10 cellular contexts compared by ENCODE assay signal in genomic region chr22:45262931-45263789, GRCh38. TPM values are rescaled to one million over a fixed set of nuclear protein-coding genes. Genes with fewer than 3 reads are reported as not detected.
DNase-seq lines count a peak whose midpoint lies in the region; ATAC-seq, FAIRE-seq and TF ChIP-seq lines count a peak whose summit lies in the region.
"Had no signal": no experiment of that assay in that cellular context is flagged by ENCODE, and none has a peak within 500 bp of the region (broad histone marks: within the 10 kb centered on the region; RNA-seq: fewer than 3 reads in every experiment).

No MANE protein-coding gene starts in this region.

- no peak for FAIRE-seq in keratinocyte (lab: Jason Lieb, UNC)

- POLR2A ChIA-PET in MCF 10A (lab: Yijun Ruan, JAX) = no interaction called here

- no TSS peak for BruUV-seq in MCF 10A (replicated peaks; lab: Mats Ljungman, UMichigan)

- H4K20me1 ChIP-seq in keratinocyte (ENCODE audit: control insufficient read depth, extremely low read depth, insufficient read depth, low read length) = no peaks in the 10 kb centered on the region

- H3K4me1 ChIP-seq in breast epithelium (no peaks in the 10 kb centered on the region), keratinocyte (ENCODE audit: control insufficient read depth, extremely low read depth, insufficient read depth, low read length) (peaks cover 14% of the 10 kb centered on the region)

- peak overlapping the region; percentile 69 for H2AFZ ChIP-seq in keratinocyte (ENCODE audit: control insufficient read depth, low read length)

- H3K27me3 ChIP-seq in breast epithelium (no peaks in the 10 kb centered on the region), keratinocyte (ENCODE audit: control insufficient read depth, extremely low read depth, insufficient read depth, low read length) (peaks cover 11% of the 10 kb centered on the region)

- H3K9ac ChIP-seq in keratinocyte (ENCODE audit: control insufficient read depth, extremely low read depth, insufficient read depth, low read length) = peak overlapping the region; percentile 44

- no peak overlapping the region for H3K4me3 ChIP-seq in breast epithelium
- H3K4me3 ChIP-seq in keratinocyte (ENCODE audit: control insufficient read depth in 2 of 3, extremely low read depth in 1 of 3, insufficient read depth in 2 of 3, low read depth in 1 of 3, low read length in 3 of 3) = no peak overlapping the region

- no peak overlapping the region for H3K4me3 Mint-ChIP-seq in MCF 10A (ENCODE audit: unreplicated experiment)

- no peaks in the 10 kb centered on the region for H3K36me3 Mint-ChIP-seq in MCF 10A (ENCODE audit: insufficient read depth, unreplicated experiment)

- intact Hi-C loops in breast epithelium (cut with DNase I; ENCODE audit: low total_unique reads) (no loop called here), MCF 10A (cut with micrococcal nuclease) (loop anchor here (2.0 to 10.0 kb wide), 5 partner anchors 50 to 441 kb away; partner anchors contain the start of gene NUP50)

- H3K27ac ChIP-seq in breast epithelium (peak overlapping the region; percentile 25 to 56), keratinocyte (ENCODE audit: control insufficient read depth, insufficient read depth, low read length) (no peak overlapping the region)

- H3K79me2 ChIP-seq in keratinocyte (ENCODE audit: control insufficient read depth, insufficient read depth, low read length) = no peaks in the 10 kb centered on the region

- CTCF ChIA-PET in MCF 10A (lab: Yijun Ruan, JAX) = interaction anchor here (0.7 to 1.1 kb wide), 2 partner anchors 117 to 179 kb away, joined by 3 read pairs; no protein-coding TSS in a partner anchor

- H3K36me3 ChIP-seq in breast epithelium = no peaks in the 10 kb centered on the region
- no peaks in the 10 kb centered on the region for H3K36me3 ChIP-seq in keratinocyte (ENCODE audit: control insufficient read depth in 2 of 2, extremely low read depth in 1 of 2, insufficient read depth in 2 of 2, low read length in 2 of 2)

- H3K27ac Mint-ChIP-seq in MCF 10A (ENCODE audit: low read depth, unreplicated experiment) = no peak overlapping the region

- ATAC-seq in HG02981 (IDR thresholded peaks at IDR 0.05; ENCODE audit: unreplicated experiment) (peak; percentile 76), GM19455 (IDR thresholded peaks at IDR 0.05; ENCODE audit: unreplicated experiment) (no peak)

- no peaks in the 10 kb centered on the region for H3K9me3 ChIP-seq in breast epithelium
- H3K9me3 ChIP-seq in keratinocyte (ENCODE audit: control insufficient read depth, low read depth, low read length) = no peaks in the 10 kb centered on the region

- no peak overlapping the region for H3K4me2 ChIP-seq in keratinocyte (ENCODE audit: control insufficient read depth, extremely low read depth, insufficient read depth, low read depth, low read length)

- H3K27me3 Mint-ChIP-seq in MCF 10A (ENCODE audit: insufficient read depth, unreplicated experiment) = no peaks in the 10 kb centered on the region

- peaks cover 8% of the 10 kb centered on the region for H3K4me1 Mint-ChIP-seq in MCF 10A (ENCODE audit: insufficient read depth, unreplicated experiment)

- H3K9me3 Mint-ChIP-seq in MCF 10A (ENCODE audit: unreplicated experiment) = no peaks in the 10 kb centered on the region

- TF ChIP-seq CTCF in breast epithelium (IDR thresholded peaks at IDR 0.05) = no peak
- TF ChIP-seq CTCF in MCF 10A (IDR thresholded peaks at IDR 0.05; ENCODE audit: unreplicated experiment) = no peak
- TF ChIP-seq CTCF in keratinocyte (optimal IDR thresholded peaks at IDR 0.05 in 1 of 3, IDR thresholded peaks at IDR 0.05 in 1 of 3, conservative IDR thresholded peaks at IDR 0.05 in 1 of 3; ENCODE audit: extremely low read depth in 1 of 3, insufficient read depth in 2 of 3, low read length in 3 of 3) = no peak

- H3K9me1 ChIP-seq in keratinocyte (ENCODE audit: control insufficient read depth, extremely low read depth, insufficient read depth, low read length) = no peaks in the 10 kb centered on the region

- no peak for TF ChIP-seq POLR2A in breast epithelium (IDR thresholded peaks at IDR 0.05)

- DNase-seq in breast epithelium (ENCODE audit: low spot score in 2 of 2) (no peak), MCF 10A (ENCODE audit: unreplicated experiment) (no peak), OCI-M1 (lab: John Stamatoyannopoulos, UW) (peak; percentile 58), keratinocyte (ENCODE audit: low read depth, low spot score) (no peak), iPS-NIHi7 (ENCODE audit: extremely low spot score) (no peak)
- no peak for DNase-seq in activated effector memory CD4-positive, alpha-beta T cell treated with anti-CD3 and anti-CD28 coated beads, Interleukin-2, amount 50 U/mL, for 16 hours

- dilution Hi-C loops in keratinocyte (cut with MboI; ENCODE audit: extremely low pct_ligation_motif_present, low sequenced_read_pairs) = no loop called here

RNA-seq across cellular contexts. Expression of gene UPK3A, which starts 21.6 kb away (rescaled TPM):
- total RNA-seq in breast epithelium (not detected), MCF 10A (2022) (not detected in 2 replicates)
- polyA plus RNA-seq in keratinocyte = not detected in 3 replicates
- not detected for polyA plus RNA-seq in keratinocyte (2011; ENCODE audit: low read depth)
- not detected in 2 replicates for polyA plus RNA-seq in keratinocyte (2011; cell fraction: cytosol; rRNA removed)
- not detected in 2 replicates for polyA plus RNA-seq in keratinocyte (2011; cell fraction: nucleus; rRNA removed)
- not detected in 2 replicates for polyA plus RNA-seq in keratinocyte (2012; ENCODE audit: low replicate concordance)
- not detected in 3 replicates for polyA minus RNA-seq in keratinocyte
- not detected for polyA minus RNA-seq in keratinocyte (2011; cell fraction: cytosol; rRNA and poly(A)+ RNA removed)
- polyA minus RNA-seq in keratinocyte (2011; cell fraction: nucleus; rRNA and poly(A)+ RNA removed) = not detected in 2 replicates
- total RNA-seq: activated CD8-positive, alpha-beta memory T cell treated with anti-CD3 and anti-CD28 coated beads for 36 hours; lung microvascular endothelial cell had no signal

RNA-seq across cellular contexts. Expression of gene KIAA0930, which starts 22.5 kb away (rescaled TPM):
- total RNA-seq in breast epithelium (10 to 100 TPM; 29.4 to 45.3 (median 35.1) TPM), MCF 10A (2022) (61.9 and 63.4 TPM in 2 replicates)
- polyA plus RNA-seq in keratinocyte = 115 to 163 TPM (median 140 TPM) in 3 replicates
- polyA plus RNA-seq in keratinocyte (2011; ENCODE audit: low read depth) = 165 TPM
- 117 and 219 TPM in 2 replicates for polyA plus RNA-seq in keratinocyte (2011; cell fraction: cytosol; rRNA removed)
- 109 and 144 TPM in 2 replicates for polyA plus RNA-seq in keratinocyte (2011; cell fraction: nucleus; rRNA removed)
- polyA plus RNA-seq in keratinocyte (2012; ENCODE audit: low replicate concordance) = 103 and 146 TPM in 2 replicates
- polyA minus RNA-seq in keratinocyte = 85.0 to 167 TPM (median 153 TPM) in 3 replicates
- polyA minus RNA-seq in keratinocyte (2011; cell fraction: cytosol; rRNA and poly(A)+ RNA removed) = 157 TPM
- 58.6 and 79.3 TPM in 2 replicates for polyA minus RNA-seq in keratinocyte (2011; cell fraction: nucleus; rRNA and poly(A)+ RNA removed)

RNA-seq across cellular contexts. Expression of gene FAM118A, which starts 46.6 kb away (rescaled TPM):
- total RNA-seq in breast epithelium (100 to 1,000 TPM in 1 of 3 donors, 10 to 100 TPM in 2; 33.8 to 104 (median 55.4) TPM), MCF 10A (2022) (16.0 and 16.7 TPM in 2 replicates)
- polyA plus RNA-seq in keratinocyte = 20.8 to 31.1 TPM (median 28.6 TPM) in 3 replicates
- 13.8 TPM for polyA plus RNA-seq in keratinocyte (2011; ENCODE audit: low read depth)
- 11.0 and 15.6 TPM in 2 replicates for polyA plus RNA-seq in keratinocyte (2011; cell fraction: cytosol; rRNA removed)
- 74.0 and 91.3 TPM in 2 replicates for polyA plus RNA-seq in keratinocyte (2011; cell fraction: nucleus; rRNA removed)
- 13.3 and 15.0 TPM in 2 replicates for polyA plus RNA-seq in keratinocyte (2012; ENCODE audit: low replicate concordance)
- 13.7 to 19.9 TPM (median 18.3 TPM) in 3 replicates for polyA minus RNA-seq in keratinocyte
- 24.0 TPM for polyA minus RNA-seq in keratinocyte (2011; cell fraction: cytosol; rRNA and poly(A)+ RNA removed)
- polyA minus RNA-seq in keratinocyte (2011; cell fraction: nucleus; rRNA and poly(A)+ RNA removed) = 20.0 and 31.6 TPM in 2 replicates
